18 cellular contexts compared by ENCODE assay signal in genomic region chr10:124183617-124184016, GRCh38.
A peak's percentile ranks its signal among the peaks of the same experiment; 100 is the strongest.
DNase-seq lines count a peak whose midpoint lies in the region; ATAC-seq lines count a peak whose summit lies in the region.
"Had no signal": no experiment of that assay in that cellular context is flagged by ENCODE, and none has a peak within 500 bp of the region (broad histone marks: within the 10 kb centered on the region; RNA-seq: fewer than 3 reads in every experiment).

No MANE protein-coding gene starts in this region.

- H3K9me3 Mint-ChIP-seq in activated CD8-positive, alpha-beta memory T cell treated with anti-CD3 and anti-CD28 coated beads, Interleukin-2, amount 10 ng/mL, durations not matched to agents 7 days and 5 days (ENCODE audit: low read depth), result no peaks in the 10 kb centered on the region
- no peaks in the 10 kb centered on the region for H3K9me3 Mint-ChIP-seq in dendritic cell treated with granulocyte-macrophage colony-stimulating factor and Interleukin-4, amounts not matched to agents 40 ng/mL and 50 ng/mL, for 4 days
- H3K9me3 Mint-ChIP-seq: CD8-positive, alpha-beta T cell; H9 had no signal

- H2BK120ac ChIP-seq in neuronal stem cell (ENCODE audit: low read depth, low read length), result no peak overlapping the region

- H4K91ac ChIP-seq in neuronal stem cell (ENCODE audit: low read depth, low read length, poor library complexity), result no peak overlapping the region

- peak overlapping the region; percentile 12 for H2AK5ac ChIP-seq in neuronal stem cell (ENCODE audit: low read depth, low read length)

- DNase-seq in activated CD8-positive, alpha-beta memory T cell treated with anti-CD3 and anti-CD28 coated beads, Interleukin-2, amount 10 ng/mL, durations not matched to agents 7 days and 5 days, result peak; percentile 15
- DNase-seq in activated CD8-positive, alpha-beta memory T cell treated with anti-CD3 and anti-CD28 coated beads, Interleukin-2, amount 50 U/mL, for 4 hours, result no peak
- no peak for DNase-seq in neuronal stem cell (ENCODE audit: low spot score)
- no peak for DNase-seq in DMS153 (lab: John Stamatoyannopoulos, UW)
- DNase-seq in SHP77 treated with DMSO at 0.1 percent for 48 hours (lab: John Stamatoyannopoulos, UW), result no peak
- no peak for DNase-seq in ureter (ENCODE audit: low spot score)
- DNase-seq: Caco-2; CD4-positive, CD25-positive, alpha-beta regulatory T cell; DMS79; GF-D8; GM23248; H9 had no signal

- no peaks in the 10 kb centered on the region for H3K36me3 ChIP-seq in neuronal stem cell (replicated peaks in 1 of 2; ENCODE audit: control insufficient read depth in 2 of 2, insufficient read depth in 2 of 2, low read length in 2 of 2)
- H3K36me3 ChIP-seq: BLaER1 had no signal

- no peak overlapping the region for H3K4me3 Mint-ChIP-seq in activated CD8-positive, alpha-beta memory T cell treated with anti-CD3 and anti-CD28 coated beads, Interleukin-2, amount 10 ng/mL, durations not matched to agents 7 days and 5 days
- H3K4me3 Mint-ChIP-seq in dendritic cell treated with granulocyte-macrophage colony-stimulating factor and Interleukin-4, amounts not matched to agents 40 ng/mL and 50 ng/mL, for 4 days, result no peak overlapping the region
- H3K4me3 Mint-ChIP-seq: B cell; CD4-positive, CD25-positive, alpha-beta regulatory T cell; CD8-positive, alpha-beta T cell; H9 had no signal

- no peak overlapping the region for H3K9ac ChIP-seq in neuronal stem cell (ENCODE audit: low read depth, low read length, poor library complexity)
- H3K9ac ChIP-seq: BLaER1, GM23248 had no signal

- H4K8ac ChIP-seq in neuronal stem cell (ENCODE audit: low read depth, low read length), result no peak overlapping the region

- peak overlapping the region; percentile 75 for H3K14ac ChIP-seq in neuronal stem cell (ENCODE audit: low read length)

- no peaks in the 10 kb centered on the region for H3K4me1 ChIP-seq in neuronal stem cell (ENCODE audit: control insufficient read depth in 2 of 2, insufficient read depth in 1 of 2, low read depth in 1 of 2, low read length in 2 of 2)
- H3K4me1 ChIP-seq: BLaER1, Caco-2 had no signal

- no peaks in the 10 kb centered on the region for H3K36me3 Mint-ChIP-seq in activated CD8-positive, alpha-beta memory T cell treated with anti-CD3 and anti-CD28 coated beads, Interleukin-2, amount 10 ng/mL, durations not matched to agents 7 days and 5 days
- no peaks in the 10 kb centered on the region for H3K36me3 Mint-ChIP-seq in dendritic cell treated with granulocyte-macrophage colony-stimulating factor and Interleukin-4, amounts not matched to agents 40 ng/mL and 50 ng/mL, for 4 days (ENCODE audit: low read depth)
- H3K36me3 Mint-ChIP-seq: CD4-positive, CD25-positive, alpha-beta regulatory T cell; CD8-positive, alpha-beta T cell had no signal

- no peak overlapping the region for H3K18ac ChIP-seq in neuronal stem cell (ENCODE audit: low read length)

- peaks cover 9% of the 10 kb centered on the region for H3K4me1 Mint-ChIP-seq in activated CD8-positive, alpha-beta memory T cell treated with anti-CD3 and anti-CD28 coated beads, Interleukin-2, amount 10 ng/mL, durations not matched to agents 7 days and 5 days
- peaks cover 22% of the 10 kb centered on the region for H3K4me1 Mint-ChIP-seq in dendritic cell treated with granulocyte-macrophage colony-stimulating factor and Interleukin-4, amounts not matched to agents 40 ng/mL and 50 ng/mL, for 4 days (ENCODE audit: low read depth)
- H3K4me1 Mint-ChIP-seq: B cell; CD4-positive, CD25-positive, alpha-beta regulatory T cell had no signal

- H2BK5ac ChIP-seq in neuronal stem cell (ENCODE audit: low read length), result no peak overlapping the region

- no peak overlapping the region for H3K4ac ChIP-seq in neuronal stem cell (ENCODE audit: low read length)

- H3K27me3 ChIP-seq in neuronal stem cell (ENCODE audit: control insufficient read depth in 3 of 3, insufficient read depth in 3 of 3, low read depth in 1 of 3, low read length in 3 of 3), result peaks cover 0 to 14% (median 0%) of the 10 kb centered on the region in 3 experiments
- H3K27me3 ChIP-seq: BLaER1 had no signal

- no peak for ATAC-seq in activated CD8-positive, alpha-beta memory T cell treated with anti-CD3 and anti-CD28 coated beads, Interleukin-2, amount 10 ng/mL, durations not matched to agents 7 days and 5 days
- ATAC-seq: CD8-positive, alpha-beta T cell had no signal

- H3K27ac Mint-ChIP-seq in activated CD8-positive, alpha-beta memory T cell treated with anti-CD3 and anti-CD28 coated beads, Interleukin-2, amount 10 ng/mL, durations not matched to agents 7 days and 5 days, result no peak overlapping the region
- H3K27ac Mint-ChIP-seq in dendritic cell treated with granulocyte-macrophage colony-stimulating factor and Interleukin-4, amounts not matched to agents 40 ng/mL and 50 ng/mL, for 4 days, result peak overlapping the region; percentile 9
- H3K27ac Mint-ChIP-seq: CD8-positive, alpha-beta T cell had no signal

- no peak overlapping the region for H3K4me3 ChIP-seq in neuronal stem cell (ENCODE audit: low read length in 2 of 2)
- H3K4me3 ChIP-seq: BLaER1, GM23248 had no signal

- no peak overlapping the region for H3K4me2 ChIP-seq in neuronal stem cell (ENCODE audit: insufficient read depth, low read length, poor library complexity, severe bottlenecking)
- H3K4me2 ChIP-seq: BLaER1 had no signal

- no peaks in the 10 kb centered on the region for H3K9me3 ChIP-seq in neuronal stem cell (replicated peaks in 1 of 2; ENCODE audit: control insufficient read depth in 2 of 2, insufficient read depth in 1 of 2, low read depth in 1 of 2, low read length in 2 of 2)
- H3K9me3 ChIP-seq: BLaER1, Caco-2 had no signal

- no peak overlapping the region for H3K27ac ChIP-seq in neuronal stem cell (replicated peaks; ENCODE audit: low read length)
- H3K27ac ChIP-seq: 22Rv1, BLaER1, C4-2B, GM23248 had no signal

- H3K79me1 ChIP-seq in neuronal stem cell (ENCODE audit: low read depth, low read length), result no peaks in the 10 kb centered on the region

- H2BK15ac ChIP-seq in neuronal stem cell (ENCODE audit: low read length), result no peak overlapping the region

- CTCF ChIA-PET in activated CD8-positive, alpha-beta memory T cell treated with anti-CD3 and anti-CD28 coated beads, Interleukin-2, amount 10 ng/mL, durations not matched to agents 7 days and 5 days (lab: Charles Lee), result no interaction called here

- H3K23ac ChIP-seq in neuronal stem cell (ENCODE audit: low read depth, low read length, poor library complexity), result peak overlapping the region; percentile 18

- H2BK12ac ChIP-seq in neuronal stem cell (ENCODE audit: low read length), result peak overlapping the region; percentile 31

- no peak overlapping the region for H2AFZ ChIP-seq in neuronal stem cell (ENCODE audit: low read length)
- H2AFZ ChIP-seq: GM23248 had no signal

- no CpG with 5 or more reads among the region's 7 CpGs for WGBS in neuronal stem cell (ENCODE audit: extremely low coverage in 2 of 2, insufficient read length in 2 of 2, insufficient replicate concordance in 1 of 2), 2 donors

- intact Hi-C loops in dendritic cell treated with granulocyte-macrophage colony-stimulating factor and Interleukin-4, amounts not matched to agents 40 ng/mL and 50 ng/mL, for 4 days (cut with micrococcal nuclease), result no loop called here

- peaks cover 7% of the 10 kb centered on the region for H3K27me3 Mint-ChIP-seq in activated CD8-positive, alpha-beta memory T cell treated with anti-CD3 and anti-CD28 coated beads, Interleukin-2, amount 10 ng/mL, durations not matched to agents 7 days and 5 days
- H3K27me3 Mint-ChIP-seq in dendritic cell treated with granulocyte-macrophage colony-stimulating factor and Interleukin-4, amounts not matched to agents 40 ng/mL and 50 ng/mL, for 4 days, result peaks cover 13% of the 10 kb centered on the region
- H3K27me3 Mint-ChIP-seq: B cell had no signal
